ENCODE assay signal across 28 cellular contexts in genomic region chr9:126550891-126551351, GRCh38.
DNase-seq lines count a peak whose midpoint lies in the region; TF ChIP-seq lines count a peak whose summit lies in the region.
"Had no signal": no experiment of that assay in that cellular context is flagged by ENCODE, and none has a peak within 500 bp of the region (broad histone marks: within the 10 kb centered on the region; RNA-seq: fewer than 3 reads in every experiment).

No MANE protein-coding gene starts in this region.

- DNase-seq in NCI-H748 (lab: John Stamatoyannopoulos, UW; ENCODE audit: unreplicated experiment): peak; percentile 33
- no peak for DNase-seq in NCI-H748 treated with DMSO at 0.1 percent for 48 hours (lab: John Stamatoyannopoulos, UW)
- no peak for DNase-seq in endodermal cell
- DNase-seq in osteoblast (ENCODE audit: insufficient read length, low spot score, missing footprints): peak; percentile 68
- no peak for DNase-seq in GM10248 (ENCODE audit: extremely low spot score)
- no peak for DNase-seq in hypothalamus (lab: John Stamatoyannopoulos, UW)
- no peak for DNase-seq in NOMO-1 treated with dmso at 0.1 percent for 144 hours (lab: John Stamatoyannopoulos, UW; ENCODE audit: unreplicated experiment)
- DNase-seq: activated CD4-positive, alpha-beta memory T cell treated with anti-CD3 and anti-CD28 coated beads for 36 hours; activated CD4-positive, CD25-positive, alpha-beta regulatory T cell treated with anti-CD3 and anti-CD28 coated beads, Interleukin-2, amount 50 U/mL, for 72 hours; activated naive CD4-positive, alpha-beta T cell; activated naive CD8-positive, alpha-beta T cell treated with anti-CD3 and anti-CD28 coated beads, Interleukin-2, amount 50 U/mL, for 24 hours; AML-193; CD4-positive, alpha-beta T cell; cortex of kidney; DMS153; effector memory CD8-positive, alpha-beta T cell; erythroblast; lower lobe of right lung; naive thymus-derived CD4-positive, alpha-beta T cell; NCI-H1092; NCI-H510A; nucleus accumbens; psoas muscle; stimulated activated CD4-positive, alpha-beta T cell treated with anti-CD3 and anti-CD28 coated beads, Interleukin-4, amount 100 ng/mL, for 24 hours; tibial artery had no signal

- POLR2A ChIA-PET in GM10248 (lab: Yijun Ruan, JAX): no interaction called here

- peak overlapping the region; percentile 51 for H3K4me3 ChIP-seq in Loucy (ENCODE audit: low read length, poor library complexity, severe bottlenecking)
- H3K4me3 ChIP-seq in endodermal cell (ENCODE audit: low read length): no peak overlapping the region
- no peak overlapping the region for H3K4me3 ChIP-seq in osteoblast (ENCODE audit: insufficient read depth, low read length)
- H3K4me3 ChIP-seq: cardiac muscle cell, lower lobe of right lung, psoas muscle, tibial artery had no signal

- H3K36me3 ChIP-seq in Loucy (ENCODE audit: insufficient read depth, low read length) (no peaks in the 10 kb centered on the region), endodermal cell (ENCODE audit: control insufficient read depth, insufficient read depth, low read length) (no peaks in the 10 kb centered on the region), osteoblast (ENCODE audit: insufficient read depth, low read length) (no peaks in the 10 kb centered on the region)
- H3K36me3 ChIP-seq: cardiac muscle cell, lower lobe of right lung, tibial artery had no signal

- H3K9me3 ChIP-seq in Loucy (ENCODE audit: insufficient read depth, low read depth, low read length) (no peaks in the 10 kb centered on the region), endodermal cell (ENCODE audit: control insufficient read depth, low read length) (no peaks in the 10 kb centered on the region), osteoblast (ENCODE audit: low read depth, low read length) (no peaks in the 10 kb centered on the region)
- H3K9me3 ChIP-seq: lower lobe of right lung, psoas muscle, tibial artery had no signal

- H3K4me1 ChIP-seq in Loucy (ENCODE audit: insufficient read depth, low read length, poor library complexity, severe bottlenecking) (peaks cover 37% of the 10 kb centered on the region), endodermal cell (ENCODE audit: control insufficient read depth, insufficient read depth, low read length) (no peaks in the 10 kb centered on the region), osteoblast (ENCODE audit: insufficient read depth, low read length) (no peaks in the 10 kb centered on the region)
- H3K4me1 ChIP-seq: lower lobe of right lung, psoas muscle, tibial artery had no signal

- H3K79me2 ChIP-seq in Loucy (ENCODE audit: insufficient read depth, low read length) (0 out of 2 replicates have a peak, but pooled peaks cover 4% of the 10 kb centered on the region), osteoblast (ENCODE audit: insufficient read depth, low read length) (no peaks in the 10 kb centered on the region)

- H3K36me3 Mint-ChIP-seq in endodermal cell (ENCODE audit: low read depth): no peaks in the 10 kb centered on the region
- H3K36me3 Mint-ChIP-seq: activated CD4-positive, alpha-beta memory T cell treated with anti-CD3 and anti-CD28 coated beads for 36 hours; naive thymus-derived CD4-positive, alpha-beta T cell had no signal

- TF ChIP-seq CTCF in Loucy (conservative IDR thresholded peaks at IDR 0.05; ENCODE audit: low read length) (no peak), endodermal cell (conservative IDR thresholded peaks at IDR 0.05) (no peak), osteoblast (IDR thresholded peaks at IDR 0.05; ENCODE audit: extremely low read depth, low read depth, low read length) (no peak), GM10248 (IDR thresholded peaks at IDR 0.05; ENCODE audit: control extremely low read depth, extremely low read depth, low read depth, missing control alignments) (no peak)

- H3K9me3 Mint-ChIP-seq in endodermal cell: peaks cover 3% of the 10 kb centered on the region
- H3K9me3 Mint-ChIP-seq: activated CD4-positive, alpha-beta memory T cell treated with anti-CD3 and anti-CD28 coated beads for 36 hours; activated naive CD8-positive, alpha-beta T cell treated with anti-CD3 and anti-CD28 coated beads, Interleukin-2, amount 50 U/mL, for 24 hours; CD4-positive, alpha-beta T cell; effector memory CD8-positive, alpha-beta T cell; naive thymus-derived CD4-positive, alpha-beta T cell; T-helper 2 cell treated with Interferon-gamma antibody and Interleukin-4, amounts not matched to agents 5 μg/mL and 100 μg/mL, for 36 hours had no signal

- 0 out of 2 replicates have a peak, but pooled peaks cover 4% of the 10 kb centered on the region for H3F3A ChIP-seq in Loucy (ENCODE audit: low read depth)

- H3K27me3 ChIP-seq in Loucy (ENCODE audit: insufficient read depth, low read length, poor library complexity, severe bottlenecking) (no peaks in the 10 kb centered on the region), endodermal cell (ENCODE audit: control insufficient read depth, insufficient read depth, low read length, poor library complexity, severe bottlenecking) (no peaks in the 10 kb centered on the region), osteoblast (ENCODE audit: insufficient read depth, low read length) (peaks cover 4% of the 10 kb centered on the region)
- H3K27me3 ChIP-seq: cardiac muscle cell had no signal

- no peak overlapping the region for H3K4me3 Mint-ChIP-seq in endodermal cell
- H3K4me3 Mint-ChIP-seq: activated CD4-positive, alpha-beta memory T cell treated with anti-CD3 and anti-CD28 coated beads for 36 hours; activated naive CD8-positive, alpha-beta T cell treated with anti-CD3 and anti-CD28 coated beads, Interleukin-2, amount 50 U/mL, for 24 hours; CD4-positive, alpha-beta T cell; effector memory CD8-positive, alpha-beta T cell; naive thymus-derived CD4-positive, alpha-beta T cell; T-helper 2 cell treated with Interferon-gamma antibody and Interleukin-4, amounts not matched to agents 5 μg/mL and 100 μg/mL, for 36 hours had no signal

- no peaks in the 10 kb centered on the region for H3K27me3 Mint-ChIP-seq in endodermal cell (ENCODE audit: insufficient read depth)
- H3K27me3 Mint-ChIP-seq: activated CD4-positive, alpha-beta memory T cell treated with anti-CD3 and anti-CD28 coated beads for 36 hours; activated naive CD8-positive, alpha-beta T cell treated with anti-CD3 and anti-CD28 coated beads, Interleukin-2, amount 50 U/mL, for 24 hours; CD4-positive, alpha-beta T cell; effector memory CD8-positive, alpha-beta T cell; naive thymus-derived CD4-positive, alpha-beta T cell had no signal

- peak overlapping the region; percentile 74 for H3K9ac ChIP-seq in Loucy (ENCODE audit: low read depth, low read length, poor library complexity, severe bottlenecking)
- H3K9ac ChIP-seq in endodermal cell (ENCODE audit: extremely low read depth, low read length, poor library complexity, severe bottlenecking): no peak overlapping the region

- H2AFZ ChIP-seq in Loucy (ENCODE audit: low read length): 0 out of 2 replicates have a peak overlapping the region, but pooled peaks have one; percentile 11
- no peak overlapping the region for H2AFZ ChIP-seq in osteoblast (ENCODE audit: low read length)

- H3K4me1 Mint-ChIP-seq in endodermal cell: no peaks in the 10 kb centered on the region
- H3K4me1 Mint-ChIP-seq: activated naive CD8-positive, alpha-beta T cell treated with anti-CD3 and anti-CD28 coated beads, Interleukin-2, amount 50 U/mL, for 24 hours; naive thymus-derived CD4-positive, alpha-beta T cell had no signal

- peak overlapping the region; percentile 6 for H3K27ac ChIP-seq in endodermal cell (ENCODE audit: low read depth, low read length)
- H3K27ac ChIP-seq in osteoblast (ENCODE audit: low read depth, low read length): no peak overlapping the region
- H3K27ac ChIP-seq: cardiac muscle cell, lower lobe of right lung, psoas muscle, tibial artery had no signal

- no peaks in the 10 kb centered on the region for H3K9me2 ChIP-seq in Loucy (replicated peaks; ENCODE audit: low read depth, low read length)

- H3K4me2 ChIP-seq in Loucy (ENCODE audit: low read depth, low read length, poor library complexity, severe bottlenecking) (peak overlapping the region; percentile 75), osteoblast (ENCODE audit: insufficient read depth, low read length) (no peak overlapping the region)

- 87 to 90% methylated on average over 15 of the region's 15 CpGs for WGBS in endodermal cell (ENCODE audit: insufficient coverage in 1 of 2, insufficient read length in 1 of 2), 2 experiments

- H4K20me1 ChIP-seq in Loucy (ENCODE audit: insufficient read depth, low read length, poor library complexity, severe bottlenecking) (no peaks in the 10 kb centered on the region), osteoblast (ENCODE audit: insufficient read depth, low read length) (no peaks in the 10 kb centered on the region)

- H3K27ac Mint-ChIP-seq in endodermal cell: no peak overlapping the region
- H3K27ac Mint-ChIP-seq: activated CD4-positive, alpha-beta memory T cell treated with anti-CD3 and anti-CD28 coated beads for 36 hours; activated naive CD8-positive, alpha-beta T cell treated with anti-CD3 and anti-CD28 coated beads, Interleukin-2, amount 50 U/mL, for 24 hours; CD4-positive, alpha-beta T cell; effector memory CD8-positive, alpha-beta T cell; naive thymus-derived CD4-positive, alpha-beta T cell; T-helper 2 cell treated with Interferon-gamma antibody and Interleukin-4, amounts not matched to agents 5 μg/mL and 100 μg/mL, for 36 hours had no signal

- CTCF ChIA-PET in GM10248 (lab: Yijun Ruan, JAX): interaction anchor here (2.9 to 3.4 kb wide), 2 partner anchors 12 to 52 kb away, joined by 7 to 25 read pairs; no protein-coding TSS in a partner anchor

Comparison
In these comparisons a context has a peak if more than half of its experiments do, and no peak if none do; other contexts are left out.
1. DNase-seq: peak in NCI-H748 (single experiment) and osteoblast (single experiment); none in NCI-H748 treated with DMSO at 0.1 percent for 48 hours (single experiment), endodermal cell (single experiment), GM10248 (single experiment), hypothalamus (0 of 51) and NOMO-1 treated with dmso at 0.1 percent for 144 hours (single experiment).